In genomic region chr1:109498161-109498801, GRCh38 we compare ENCODE assay signal across 8 cellular contexts. TPM values are rescaled to one million over a fixed set of nuclear protein-coding genes. Genes with fewer than 3 reads are reported as not detected.
DNase-seq lines count a peak whose midpoint lies in the region; ATAC-seq and TF ChIP-seq lines count a peak whose summit lies in the region.

No MANE protein-coding gene starts in this region.

- DNase-seq in DND-41, result no peak
- peak; percentile 47 for DNase-seq in MG63
- peak; percentile 38 to 51 for DNase-seq in activated CD4-positive, alpha-beta T cell treated with anti-CD3 and anti-CD28 coated beads, Interleukin-2, amount 50 U/mL, for 48 hours
- DNase-seq in fibroblast of the aortic adventitia (ENCODE audit: low read depth), result peak; percentile 31
- DNase-seq in stimulated activated CD4-positive, alpha-beta T cell treated with anti-CD3 and anti-CD28 coated beads, Interleukin-4, amount 100 ng/mL, for 4 hours, result peak; percentile 40 to 64

- peaks cover 29% of the 10 kb centered on the region for H3K79me2 ChIP-seq in DND-41 (ENCODE audit: insufficient read depth, low read length)

- H3K36me3 ChIP-seq in DND-41 (ENCODE audit: insufficient read depth, low read length) (peaks cover 58% of the 10 kb centered on the region), MG63 (peaks cover 61% of the 10 kb centered on the region)

- H3K9ac ChIP-seq in DND-41 (ENCODE audit: low read depth, low read length), result no peak overlapping the region

- ATAC-seq in DND-41 (ENCODE audit: insufficient read depth, low read depth) (no peak), HG03439 (IDR thresholded peaks at IDR 0.05; ENCODE audit: unreplicated experiment) (no peak), HG03565 (IDR thresholded peaks at IDR 0.05; ENCODE audit: unreplicated experiment) (no peak), HG03039 (IDR thresholded peaks at IDR 0.05; ENCODE audit: unreplicated experiment) (no peak)

- H3K9me3 ChIP-seq in DND-41 (ENCODE audit: insufficient read depth, low read length, severe bottlenecking) (no peaks in the 10 kb centered on the region), MG63 (no peaks in the 10 kb centered on the region)

- H4K20me1 ChIP-seq in DND-41 (ENCODE audit: insufficient read depth, low read length), result peaks cover 22% of the 10 kb centered on the region

- H3K27me3 ChIP-seq in DND-41 (ENCODE audit: insufficient read depth, low read length, poor library complexity) (no peaks in the 10 kb centered on the region), MG63 (no peaks in the 10 kb centered on the region)

- no peak overlapping the region for H2AFZ ChIP-seq in DND-41 (ENCODE audit: low read depth, low read length)

- no peak overlapping the region for H3K4me2 ChIP-seq in DND-41 (ENCODE audit: insufficient read depth, low read length)

- H3K4me3 ChIP-seq in DND-41 (ENCODE audit: low read depth in 1 of 2, low read length in 2 of 2), result no peak overlapping the region
- no peak overlapping the region for H3K4me3 ChIP-seq in MG63
- H3K4me3 ChIP-seq in fibroblast of the aortic adventitia (ENCODE audit: low read depth, low read length), result no peak overlapping the region

- TF ChIP-seq CTCF in DND-41 (IDR thresholded peaks at IDR 0.05; ENCODE audit: borderline replicate concordance, extremely low read depth, low read length, poor library complexity, severe bottlenecking) (peak; percentile 55), fibroblast of the aortic adventitia (IDR thresholded peaks at IDR 0.05; ENCODE audit: insufficient read depth, low read length) (peak; percentile 63)

- peaks cover 47% of the 10 kb centered on the region for H3K4me1 ChIP-seq in DND-41 (ENCODE audit: insufficient read depth, low read length)

- no peak overlapping the region for H3K27ac ChIP-seq in DND-41 (ENCODE audit: low read length)

RNA-seq across cellular contexts. Expression of gene CYB561D1, which starts 4.4 kb away (rescaled TPM):
- 2.2 and 6.7 TPM in 2 replicates for total RNA-seq in MG63 (2014; rRNA removed; shearing (Covaris generic); ENCODE audit: low replicate concordance)
- total RNA-seq in fibroblast of the aortic adventitia (ENCODE audit: low replicate concordance), result 8.1 and 10.1 TPM in 2 replicates

RNA-seq across cellular contexts. Expression of gene AMIGO1, which starts 11.2 kb away (rescaled TPM):
- 0.20 and 1.3 TPM in 2 replicates for total RNA-seq in MG63 (2014; rRNA removed; shearing (Covaris generic); ENCODE audit: low replicate concordance)
- total RNA-seq in fibroblast of the aortic adventitia (ENCODE audit: low replicate concordance), result 0.54 and 2.5 TPM in 2 replicates

RNA-seq across cellular contexts. Expression of gene ATXN7L2, which starts 14.6 kb away (rescaled TPM):
- total RNA-seq in MG63 (2014; rRNA removed; shearing (Covaris generic); ENCODE audit: low replicate concordance), result 3.9 and 10.4 TPM in 2 replicates
- 1.6 and 2.9 TPM in 2 replicates for total RNA-seq in fibroblast of the aortic adventitia (ENCODE audit: low replicate concordance)

RNA-seq across cellular contexts. Expression of gene SYPL2, which starts 31.9 kb away (rescaled TPM):
- total RNA-seq in MG63 (2014; rRNA removed; shearing (Covaris generic); ENCODE audit: low replicate concordance), result 0.46 TPM in 1 of 2 replicates, not detected in the other
- total RNA-seq in fibroblast of the aortic adventitia (ENCODE audit: low replicate concordance), result 0.25 and 1.7 TPM in 2 replicates

RNA-seq across cellular contexts. Expression of gene GPR61, which starts 41.4 kb away (rescaled TPM):
- not detected in 2 replicates for total RNA-seq in MG63 (2014; rRNA removed; shearing (Covaris generic); ENCODE audit: low replicate concordance)
- total RNA-seq in fibroblast of the aortic adventitia (ENCODE audit: low replicate concordance), result under 0.01 TPM in 1 of 2 replicates, not detected in the other
